Comparison of ENCODE assay signal across 9 cellular contexts in genomic region chr11:3130269-3131071, GRCh38. TPM values are rescaled to one million over a fixed set of nuclear protein-coding genes. Genes with fewer than 3 reads are reported as not detected.
DNase-seq lines count a peak whose midpoint lies in the region; ATAC-seq and TF ChIP-seq lines count a peak whose summit lies in the region.
"Had no signal": no experiment of that assay in that cellular context is flagged by ENCODE, and none has a peak within 500 bp of the region (broad histone marks: within the 10 kb centered on the region; RNA-seq: fewer than 3 reads in every experiment).

No MANE protein-coding gene starts in this region.

- no peaks in the 10 kb centered on the region for H3K9me3 ChIP-seq in BE2C

- H3K27ac ChIP-seq in VCaP = peak overlapping the region; percentile 18; the same call in 1 of the 2 replicates

- ATAC-seq in left lobe of liver (peak; percentile 34), HG02981 (IDR thresholded peaks at IDR 0.05; ENCODE audit: unreplicated experiment) (no peak), omental fat pad (ENCODE audit: low FRiP score) (no peak)

- no peaks in the 10 kb centered on the region for H3K36me3 ChIP-seq in BE2C

- H3K27me3 ChIP-seq in BE2C = no peaks in the 10 kb centered on the region

- no peak overlapping the region for H3K4me3 ChIP-seq in BE2C (ENCODE audit: low read depth, low read length)

- peak; percentile 4 for DNase-seq in BE2C
- DNase-seq in NCI-H1092 (lab: John Stamatoyannopoulos, UW) = peak; percentile 14
- DNase-seq in left lobe of liver (ENCODE audit: low spot score) = no peak
- DNase-seq in omental fat pad (ENCODE audit: low spot score) = no peak
- no peak for DNase-seq in effector CD8-positive, alpha-beta T cell (lab: John Stamatoyannopoulos, UW)
- DNase-seq in medulla oblongata (ENCODE audit: extremely low spot score) = no peak
- DNase-seq: hypothalamus had no signal

- TF ChIP-seq CTCF in BE2C (IDR thresholded peaks at IDR 0.05; ENCODE audit: low read depth, low read length) (no peak), VCaP (conservative IDR thresholded peaks at IDR 0.05) (no peak), omental fat pad (IDR thresholded peaks at IDR 0.05) (no peak)

- H3K4me1 ChIP-seq in BE2C = no peaks in the 10 kb centered on the region

RNA-seq across cellular contexts. Expression of gene OSBPL5, which starts 34.6 kb away (rescaled TPM):
- 6.4 TPM for polyA plus RNA-seq in BE2C (2012; ENCODE audit: insufficient read depth, insufficient read length, low read depth)
- total RNA-seq in left lobe of liver (3.6 TPM), omental fat pad (10 to 100 TPM; 14.1 to 67.6 (median 31.8) TPM)

Comparison
In these comparisons a context has a peak if more than half of its experiments do, and no peak if none do; other contexts are left out.
1. DNase-seq: peak in BE2C (single experiment) and NCI-H1092 (single experiment); none in left lobe of liver (single experiment), omental fat pad (single experiment), effector CD8-positive, alpha-beta T cell (single experiment) and medulla oblongata (single experiment).